In genomic region chr14:56145965-56146364, GRCh38 we compare ENCODE assay signal across 13 cellular contexts. TPM values are rescaled to one million over a fixed set of nuclear protein-coding genes. Genes with fewer than 3 reads are reported as not detected.
A peak's percentile ranks its signal among the peaks of the same experiment; 100 is the strongest.
DNase-seq lines count a peak whose midpoint lies in the region; ATAC-seq, FAIRE-seq and TF ChIP-seq lines count a peak whose summit lies in the region.
"Had no signal": no experiment of that assay in that cellular context is flagged by ENCODE, and none has a peak within 500 bp of the region (broad histone marks: within the 10 kb centered on the region; RNA-seq: fewer than 3 reads in every experiment).

No MANE protein-coding gene starts in this region.

- TF ChIP-seq CTCF in RWPE2 (IDR thresholded peaks at IDR 0.05; ENCODE audit: poor library complexity, severe bottlenecking) = no peak
- no peak for TF ChIP-seq CTCF in stomach (IDR thresholded peaks at IDR 0.05)

- FAIRE-seq in urothelium cell line (lab: Jason Lieb, UNC) = peak; percentile 61
- FAIRE-seq: endothelial cell of umbilical vein, H1 had no signal

- intact Hi-C loops in stomach (cut with DNase I; ENCODE audit: low total_unique reads) = no loop called here

- ATAC-seq in RWPE2 (ENCODE audit: low read depth) = peak; percentile 27; the same call in 1 of the 3 replicates
- ATAC-seq in HG02852 (IDR thresholded peaks at IDR 0.05; ENCODE audit: unreplicated experiment) = no peak
- ATAC-seq in HG03521 (IDR thresholded peaks at IDR 0.05; ENCODE audit: unreplicated experiment) = no peak

- H3K9me3 ChIP-seq in RWPE2 (ENCODE audit: severe bottlenecking) = no peaks in the 10 kb centered on the region
- no peaks in the 10 kb centered on the region for H3K9me3 ChIP-seq in stomach

- no peaks in the 10 kb centered on the region for H3K36me3 ChIP-seq in RWPE2 (ENCODE audit: low read depth)
- H3K36me3 ChIP-seq in stomach = no peaks in the 10 kb centered on the region

- H3K27me3 ChIP-seq in RWPE2 (ENCODE audit: insufficient read depth, poor library complexity, severe bottlenecking) = peaks cover 4% of the 10 kb centered on the region
- H3K27me3 ChIP-seq in stomach = no peaks in the 10 kb centered on the region

- no peak for TF ChIP-seq EP300 in stomach (IDR thresholded peaks at IDR 0.05)

- H3K4me3 ChIP-seq in RWPE2 (ENCODE audit: severe bottlenecking) (no peak overlapping the region), stomach (no peak overlapping the region)

- H3K27ac ChIP-seq in RWPE2 (ENCODE audit: poor library complexity, severe bottlenecking) = no peak overlapping the region
- H3K27ac ChIP-seq in stomach = no peak overlapping the region

- H3K4me1 ChIP-seq in RWPE2 (ENCODE audit: insufficient read depth, poor library complexity, severe bottlenecking) (no peaks in the 10 kb centered on the region), stomach (peaks cover 21 to 62% (median 42%) of the 10 kb centered on the region in 4 donors)

- WGBS in stomach, 5 donors = 69 to 90% (median 81%) methylated on average over 3 of the region's 3 CpGs

- TF ChIP-seq POLR2A in stomach (IDR thresholded peaks at IDR 0.05) = no peak

- peak; percentile 24 for DNase-seq in stimulated activated CD4-positive, alpha-beta T cell treated with anti-CD3 and anti-CD28 coated beads, Interleukin-1b, Interleukin-23, amount 100 ng/mL, for 48 hours
- no peak for DNase-seq in stimulated activated CD4-positive, alpha-beta T cell treated with anti-CD3 and anti-CD28 coated beads, Interleukin-4, amount 100 ng/mL, for 1 hour
- DNase-seq in RWPE2 (ENCODE audit: low spot score) (no peak), fibroblast of gingiva (ENCODE audit: low read depth) (peak; percentile 69), urothelium cell line (ENCODE audit: low spot score) (no peak), stomach (no peak)
- DNase-seq: aorta, naive B cell, NCI-H2081 treated with DMSO at 0.1 percent for 48 hours had no signal

RNA-seq across cellular contexts. Expression of gene PELI2, which starts 27.8 kb away (rescaled TPM):
- 10 to 100 TPM in 4 of 5 donors, 1 to 10 TPM in 1; 6.4 to 48.3 (median 24.0) TPM for total RNA-seq in stomach
- polyA plus RNA-seq in stomach = 10 to 100 TPM in 1 of 3 donors, 1 to 10 TPM in 2; 3.0 to 10.4 (median 4.7) TPM

Comparison
In these comparisons a context has a peak if more than half of its experiments do, and no peak if none do; other contexts are left out.
1. DNase-seq: peak in stimulated activated CD4-positive, alpha-beta T cell treated with anti-CD3 and anti-CD28 coated beads, Interleukin-1b, Interleukin-23, amount 100 ng/mL, for 48 hours (single experiment) and fibroblast of gingiva (single experiment); none in stimulated activated CD4-positive, alpha-beta T cell treated with anti-CD3 and anti-CD28 coated beads, Interleukin-4, amount 100 ng/mL, for 1 hour (single experiment), RWPE2 (single experiment), urothelium cell line (single experiment) and stomach (single experiment).